Comparison of ENCODE assay signal across 8 cellular contexts in genomic region chr22:42270512-42271190, GRCh38. TPM values are rescaled to one million over a fixed set of nuclear protein-coding genes. Genes with fewer than 3 reads are reported as not detected.
DNase-seq lines count a peak whose midpoint lies in the region; ATAC-seq and TF ChIP-seq lines count a peak whose summit lies in the region.

Gene TCF20, minus strand, starts transcription at chr22:42270653. Its CDS starts 55,348 bp downstream, at chr22:42215305.

- peak within 1 kb of the TSS; percentile 88 for H3K27ac Mint-ChIP-seq in activated CD8-positive, alpha-beta T cell treated with anti-CD3 and anti-CD28 coated beads, Interleukin-2, amount 10 ng/mL, durations not matched to agents 7 days and 5 days

- no peaks in the 10 kb centered on the region for H3K27me3 Mint-ChIP-seq in activated CD8-positive, alpha-beta T cell treated with anti-CD3 and anti-CD28 coated beads, Interleukin-2, amount 10 ng/mL, durations not matched to agents 7 days and 5 days (ENCODE audit: low read depth)

- DNase-seq in AG09309 (ENCODE audit: low read depth) = no peak
- peak; percentile 73 for DNase-seq in NCI-H748 treated with DMSO at 0.1 percent for 48 hours (lab: John Stamatoyannopoulos, UW)
- DNase-seq in activated CD8-positive, alpha-beta T cell treated with anti-CD3 and anti-CD28 coated beads, Interleukin-2, amount 10 ng/mL, durations not matched to agents 7 days and 5 days = peak; percentile 83
- peak; percentile 73 for DNase-seq in effector CD4-positive, alpha-beta T cell
- DNase-seq in lung microvascular endothelial cell (ENCODE audit: low read depth in 2 of 2) = peak; percentile 75 to 86
- DNase-seq in stimulated activated CD4-positive, alpha-beta T cell treated with anti-CD3 and anti-CD28 coated beads, TNF-alpha, amount 100 ng/mL, for 4 hours (ENCODE audit: low read depth in 3 of 3) = peak; percentile 56 to 60 (median 57)

- H3K4me1 Mint-ChIP-seq in activated CD8-positive, alpha-beta T cell treated with anti-CD3 and anti-CD28 coated beads, Interleukin-2, amount 10 ng/mL, durations not matched to agents 7 days and 5 days (ENCODE audit: low read depth) = peaks cover 25% of the 10 kb centered on the region

- H3K4me3 ChIP-seq in AG09309 (ENCODE audit: control insufficient read depth, low read depth, low read length) = peak within 1 kb of the TSS; percentile 96

- no peak for TF ChIP-seq CTCF in AG09309 (IDR thresholded peaks at IDR 0.05; ENCODE audit: control insufficient read depth, insufficient read depth, low read depth, low read length, missing control alignments)

- POLR2A ChIA-PET in activated CD8-positive, alpha-beta T cell treated with anti-CD3 and anti-CD28 coated beads, Interleukin-2, amount 10 ng/mL, durations not matched to agents 7 days and 5 days (lab: Charles Lee) = no interaction called here

- H3K36me3 Mint-ChIP-seq in activated CD8-positive, alpha-beta T cell treated with anti-CD3 and anti-CD28 coated beads, Interleukin-2, amount 10 ng/mL, durations not matched to agents 7 days and 5 days (ENCODE audit: low read depth) = peaks cover 16% of the 10 kb centered on the region

- no peaks in the 10 kb centered on the region for H3K9me3 Mint-ChIP-seq in activated CD8-positive, alpha-beta T cell treated with anti-CD3 and anti-CD28 coated beads, Interleukin-2, amount 10 ng/mL, durations not matched to agents 7 days and 5 days (ENCODE audit: insufficient read depth)

- peak; percentile 69 for ATAC-seq in GM18909 (IDR thresholded peaks at IDR 0.05; ENCODE audit: poor library complexity, unreplicated experiment)
- peak; percentile 58 for ATAC-seq in HG03175 (IDR thresholded peaks at IDR 0.05; ENCODE audit: unreplicated experiment)
- peak; percentile 82 for ATAC-seq in activated CD8-positive, alpha-beta T cell treated with anti-CD3 and anti-CD28 coated beads, Interleukin-2, amount 10 ng/mL, durations not matched to agents 7 days and 5 days

- H3K4me3 Mint-ChIP-seq in activated CD8-positive, alpha-beta T cell treated with anti-CD3 and anti-CD28 coated beads, Interleukin-2, amount 10 ng/mL, durations not matched to agents 7 days and 5 days = peak within 1 kb of the TSS; percentile 85

- CTCF ChIA-PET in activated CD8-positive, alpha-beta T cell treated with anti-CD3 and anti-CD28 coated beads, Interleukin-2, amount 10 ng/mL, durations not matched to agents 7 days and 5 days (lab: Charles Lee) = interaction anchor here (1.0 to 1.5 kb wide), 2 partner anchors 12 to 16 kb away, joined by 3 read pairs; no protein-coding TSS in a partner anchor

RNA-seq across cellular contexts. Expression of gene TCF20, which starts in this region (rescaled TPM):
- 10 to 100 TPM; 75.9 to 80.5 TPM for total RNA-seq in activated CD8-positive, alpha-beta T cell treated with anti-CD3 and anti-CD28 coated beads, Interleukin-2, amount 10 ng/mL, durations not matched to agents 7 days and 5 days
- total RNA-seq in lung microvascular endothelial cell = 13.3 and 16.9 TPM in 2 replicates
